8 cellular contexts compared by ENCODE assay signal in the genomic region with DNA sequence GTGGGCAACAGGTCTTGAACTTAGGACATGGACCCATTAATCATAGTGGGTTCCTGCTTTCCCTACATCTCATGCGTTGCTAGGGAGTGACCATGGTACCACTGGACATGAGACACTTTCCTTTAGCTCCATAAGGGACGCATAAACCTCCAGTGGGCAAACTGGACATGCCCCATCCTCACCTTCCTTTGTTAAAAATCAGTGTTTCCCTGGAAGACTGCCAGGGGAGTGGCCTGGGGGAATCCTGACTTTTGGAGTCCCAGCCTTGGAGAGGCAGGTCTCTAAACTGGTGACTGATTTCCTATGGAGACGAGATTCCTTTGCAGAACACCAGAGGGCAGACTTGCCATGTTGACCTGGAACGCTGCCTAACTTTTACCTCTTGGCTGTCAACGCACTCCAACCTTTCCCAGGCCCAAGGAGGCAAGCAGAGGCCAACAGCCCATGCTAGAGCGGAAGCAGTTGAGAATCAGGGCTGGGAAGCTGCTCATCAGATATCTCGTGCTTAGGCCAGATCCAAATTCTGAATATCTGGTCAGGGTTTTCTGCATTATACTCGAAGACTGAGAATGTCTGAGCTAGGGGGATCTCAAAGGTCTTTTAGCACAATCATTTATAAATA. TPM values are rescaled to one million over a fixed set of nuclear protein-coding genes. Genes with fewer than 3 reads are reported as not detected.
DNase-seq lines count a peak whose midpoint lies in the region; ATAC-seq and TF ChIP-seq lines count a peak whose summit lies in the region.

No MANE protein-coding gene starts in this region.

- H3K4me3 ChIP-seq in esophagus squamous epithelium (no peak overlapping the region), tibial artery (no peak overlapping the region)

- 47 to 83% methylated on average over 3 to 7 of the region's 8 CpGs for WGBS in esophagus squamous epithelium, 2 donors

- DNase-seq in NCI-H1436 (lab: John Stamatoyannopoulos, UW) (peak; percentile 16), NCI-H1436 treated with DMSO at 0.1 percent for 48 hours (lab: John Stamatoyannopoulos, UW) (no peak), NOMO-1 treated with dmso at 0.1 percent for 144 hours (lab: John Stamatoyannopoulos, UW; ENCODE audit: unreplicated experiment) (peak; percentile 71), activated T-cell treated with anti-CD3 and anti-CD28 coated beads for 48 hours (ENCODE audit: low read depth) (peak; percentile 39), esophagus squamous epithelium (lab: John Stamatoyannopoulos, UW) (no peak), tibial artery (peak; percentile 47 to 74)
- DNase-seq in natural killer cell treated with Interleukin-12 subunit alpha and Interleukin-12 subunit beta and Interleukin-15 and Interleukin-18, amount 100 ng/mL, for 72 hours (ENCODE audit: low spot score): no peak

- no peak for TF ChIP-seq POLR2A in esophagus squamous epithelium (IDR thresholded peaks at IDR 0.05)

- no peaks in the 10 kb centered on the region for H3K9me3 Mint-ChIP-seq in natural killer cell treated with Interleukin-12 subunit alpha and Interleukin-12 subunit beta and Interleukin-15 and Interleukin-18, amount 100 ng/mL, for 72 hours

- peak; percentile 54 for ATAC-seq in HG03175 (IDR thresholded peaks at IDR 0.05; ENCODE audit: unreplicated experiment)
- ATAC-seq in natural killer cell treated with Interleukin-12 subunit alpha and Interleukin-12 subunit beta and Interleukin-15 and Interleukin-18, amount 100 ng/mL, for 72 hours: peak; percentile 56 to 65

- intact Hi-C loops in esophagus squamous epithelium (cut with DNase I) (loop anchor here (5.0 kb wide), 1 partner anchor 103 kb away; no protein-coding TSS in a partner anchor), tibial artery (cut with DNase I; ENCODE audit: low total_unique reads) (loop anchor here (5.0 kb wide), 3 partner anchors 62 to 103 kb away; partner anchors contain the start of genes GORASP1 and TTC21A)

- peak overlapping the region; percentile 29 for H3K4me3 Mint-ChIP-seq in natural killer cell treated with Interleukin-12 subunit alpha and Interleukin-12 subunit beta and Interleukin-15 and Interleukin-18, amount 100 ng/mL, for 72 hours

- H3K9me3 ChIP-seq in esophagus squamous epithelium (no peaks in the 10 kb centered on the region), tibial artery (no peaks in the 10 kb centered on the region)

- H3K27me3 ChIP-seq in esophagus squamous epithelium (no peaks in the 10 kb centered on the region), tibial artery (no peaks in the 10 kb centered on the region)

- peak overlapping the region; percentile 48 to 78 for H3K27ac Mint-ChIP-seq in natural killer cell treated with Interleukin-12 subunit alpha and Interleukin-12 subunit beta and Interleukin-15 and Interleukin-18, amount 100 ng/mL, for 72 hours

- no peaks in the 10 kb centered on the region for H3K36me3 Mint-ChIP-seq in natural killer cell treated with Interleukin-12 subunit alpha and Interleukin-12 subunit beta and Interleukin-15 and Interleukin-18, amount 100 ng/mL, for 72 hours

- H3K4me1 ChIP-seq in esophagus squamous epithelium: peaks cover 0 to 20% (median 0%) of the 10 kb centered on the region in 3 donors
- H3K4me1 ChIP-seq in tibial artery: peaks cover 0 to 14% (median 0%) of the 10 kb centered on the region in 4 donors

- no peaks in the 10 kb centered on the region for H3K27me3 Mint-ChIP-seq in natural killer cell treated with Interleukin-12 subunit alpha and Interleukin-12 subunit beta and Interleukin-15 and Interleukin-18, amount 100 ng/mL, for 72 hours

- H3K36me3 ChIP-seq in esophagus squamous epithelium (no peaks in the 10 kb centered on the region), tibial artery (no peaks in the 10 kb centered on the region)

- TF ChIP-seq CTCF in esophagus squamous epithelium (IDR thresholded peaks at IDR 0.05) (peak; percentile 48 to 83 (median 76)), tibial artery (IDR thresholded peaks at IDR 0.05) (peak; percentile 68 to 78)

- H3K4me1 Mint-ChIP-seq in natural killer cell treated with Interleukin-12 subunit alpha and Interleukin-12 subunit beta and Interleukin-15 and Interleukin-18, amount 100 ng/mL, for 72 hours (ENCODE audit: low read depth in 2 of 2): peaks cover 19 to 22% of the 10 kb centered on the region in 2 donors

- H3K27ac ChIP-seq in esophagus squamous epithelium: no peak overlapping the region
- no peak overlapping the region for H3K27ac ChIP-seq in tibial artery

RNA-seq across cellular contexts. Expression of gene XIRP1, which starts 2.6 kb away (rescaled TPM):
- total RNA-seq in esophagus squamous epithelium: under 1 TPM in 2 of 4 donors, not detected in 2; 0.18 to 0.19 TPM
- total RNA-seq in natural killer cell treated with Interleukin-12 subunit alpha and Interleukin-12 subunit beta and Interleukin-15 and Interleukin-18, amount 100 ng/mL, for 72 hours: under 1 TPM; 0.22 to 0.43 TPM

RNA-seq across cellular contexts. Expression of gene CSRNP1, which starts 36.4 kb away (rescaled TPM):
- total RNA-seq in esophagus squamous epithelium: 10 to 100 TPM; 11.9 to 35.6 (median 19.7) TPM
- total RNA-seq in natural killer cell treated with Interleukin-12 subunit alpha and Interleukin-12 subunit beta and Interleukin-15 and Interleukin-18, amount 100 ng/mL, for 72 hours: 10 to 100 TPM; 10.8 to 18.4 TPM

Comparison
In these comparisons a context has a peak if more than half of its experiments do, and no peak if none do; other contexts are left out.
1. DNase-seq: peak in NCI-H1436 (single experiment), NOMO-1 treated with dmso at 0.1 percent for 144 hours (single experiment), activated T-cell treated with anti-CD3 and anti-CD28 coated beads for 48 hours (single experiment) and tibial artery (2 of 2); none in NCI-H1436 treated with DMSO at 0.1 percent for 48 hours (single experiment), esophagus squamous epithelium (single experiment) and natural killer cell treated with Interleukin-12 subunit alpha and Interleukin-12 subunit beta and Interleukin-15 and Interleukin-18, amount 100 ng/mL, for 72 hours (single experiment).